1 cellular context compared by ENCODE assay signal in genomic region chr5:148382961-148383360, GRCh38.
TF ChIP-seq lines count a peak whose summit lies in the region.

No MANE protein-coding gene starts in this region.

TF ChIP-seq in endothelial cell of umbilical vein, 7 proteins besides CTCF, POLR2A, EP300 and RAD21:
- no peak for TF ChIP-seq MYC (IDR thresholded peaks at IDR 0.05; ENCODE audit: low read depth, low read length)
- no peak for TF ChIP-seq MAX (IDR thresholded peaks at IDR 0.05; ENCODE audit: insufficient read depth, insufficient read length)
- no peak for TF ChIP-seq EZH2 (IDR thresholded peaks at IDR 0.05; ENCODE audit: borderline replicate concordance, low read depth, low read length, severe bottlenecking)
- TF ChIP-seq JUN (IDR thresholded peaks at IDR 0.05; ENCODE audit: borderline replicate concordance, insufficient read depth, insufficient read length, low read depth) = no peak
- TF ChIP-seq POLR2AphosphoS5 (IDR thresholded peaks at IDR 0.05; ENCODE audit: insufficient read depth, low read depth, low read length) = no peak
- TF ChIP-seq GATA2 (IDR thresholded peaks at IDR 0.05; ENCODE audit: insufficient read depth, insufficient read length, low read depth, low read length) = no peak
- TF ChIP-seq FOS (IDR thresholded peaks at IDR 0.05; ENCODE audit: borderline replicate concordance, insufficient read depth, low read length) = no peak
TF ChIP-seq in endothelial cell of umbilical vein: peak in this region for 0.
